Comparison of ENCODE assay signal across 25 cellular contexts in the genomic region with DNA sequence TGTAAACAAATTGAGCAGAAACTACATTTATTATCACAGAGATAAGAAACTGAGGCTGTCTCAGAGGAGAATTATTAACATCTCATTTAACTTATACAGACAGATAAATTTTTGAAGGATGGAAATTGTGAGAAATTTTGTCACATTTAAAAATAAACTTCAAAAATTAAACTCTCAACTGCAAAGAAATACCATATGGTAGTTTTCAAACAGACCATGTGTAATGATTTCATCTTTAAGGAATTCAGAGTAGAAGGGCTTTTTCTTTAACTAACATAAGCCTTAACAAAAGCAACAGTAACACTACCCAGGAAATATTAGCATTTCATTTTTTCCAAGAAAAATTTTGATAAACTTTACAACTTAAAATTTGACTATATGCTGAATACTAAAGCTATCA. TPM values are rescaled to one million over a fixed set of nuclear protein-coding genes. Genes with fewer than 3 reads are reported as not detected.
A peak's percentile ranks its signal among the peaks of the same experiment; 100 is the strongest.
DNase-seq lines count a peak whose midpoint lies in the region; ATAC-seq, FAIRE-seq and TF ChIP-seq lines count a peak whose summit lies in the region.
"Had no signal": no experiment of that assay in that cellular context is flagged by ENCODE, and none has a peak within 500 bp of the region (broad histone marks: within the 10 kb centered on the region; RNA-seq: fewer than 3 reads in every experiment).

No MANE protein-coding gene starts in this region.

- H3K36me3 Mint-ChIP-seq in mesothelial cell of epicardium: peaks cover 15% of the 10 kb centered on the region

- peak overlapping the region; percentile 71 for H3K27ac Mint-ChIP-seq in mesothelial cell of epicardium
- H3K27ac Mint-ChIP-seq: activated CD8-positive, alpha-beta memory T cell treated with anti-CD3 and anti-CD28 coated beads, Interleukin-2, amount 10 ng/mL, durations not matched to agents 7 days and 5 days; activated naive CD8-positive, alpha-beta T cell treated with anti-CD3 and anti-CD28 coated beads, Interleukin-2, amount 10 ng/mL, durations not matched to agents 7 days and 5 days; activated T-helper 2 cell treated with anti-CD3 and anti-CD28 coated beads, Interferon-gamma antibody, Interleukin-2, Interleukin-4, amounts not matched to agents 10 μg/mL and 5 μg/mL and 100 μg/mL, durations not matched to agents 14 hours and 24 hours and 36 hours had no signal

- H3K36me3 ChIP-seq in vagina: no peaks in the 10 kb centered on the region

- peak; percentile 47 for DNase-seq in AG08396 (ENCODE audit: low spot score)
- peak; percentile 11 for DNase-seq in LHCN-M2 (ENCODE audit: low read depth)
- DNase-seq in mesothelial cell of epicardium (ENCODE audit: low spot score in 2 of 2, unreplicated experiment in 2 of 2): no peak
- DNase-seq in vagina (ENCODE audit: extremely low spot score in 2 of 2): no peak
- no peak for DNase-seq in stimulated activated naive CD4-positive, alpha-beta T cell treated with Interleukin-2 at 50 U/mL for 16 hours (lab: John Stamatoyannopoulos, UW)
- DNase-seq in NCI-H1105 treated with DMSO at 0.1 percent for 48 hours (lab: John Stamatoyannopoulos, UW): no peak
- DNase-seq: activated CD4-positive, alpha-beta T cell treated with anti-CD3 and anti-CD28 coated beads for 4 hours; activated CD8-positive, alpha-beta memory T cell treated with anti-CD3 and anti-CD28 coated beads, Interleukin-2, amount 10 ng/mL, durations not matched to agents 7 days and 5 days; activated naive CD8-positive, alpha-beta T cell treated with anti-CD3 and anti-CD28 coated beads, Interleukin-2, amount 10 ng/mL, durations not matched to agents 7 days and 5 days; dorsolateral prefrontal cortex; midbrain; MM.1S; NCI-H146; NCI-H774; OCI-M1; psoas muscle; Right ventricle myocardium superior; stimulated activated CD4-positive, alpha-beta T cell treated with anti-CD3 and anti-CD28 coated beads, Interleukin-4, amount 100 ng/mL, for 24 hours; upper lobe of left lung had no signal

- no peaks in the 10 kb centered on the region for H3K27me3 ChIP-seq in vagina
- H3K27me3 ChIP-seq: BLaER1 treated with 17β-estradiol and CSF1 and Interleukin-3, amounts not matched to agents 10 nM and 100 nM; cardiac muscle cell; dorsolateral prefrontal cortex; upper lobe of left lung had no signal

- peak; percentile 67 for FAIRE-seq in endometrium (lab: Jason Lieb, UNC)

- H3K9me3 ChIP-seq in vagina: no peaks in the 10 kb centered on the region
- H3K9me3 ChIP-seq: psoas muscle, upper lobe of left lung had no signal

- peaks cover 7% of the 10 kb centered on the region for H3K9me3 Mint-ChIP-seq in mesothelial cell of epicardium

- no peak overlapping the region for H3K4me3 Mint-ChIP-seq in mesothelial cell of epicardium
- H3K4me3 Mint-ChIP-seq: activated CD8-positive, alpha-beta memory T cell treated with anti-CD3 and anti-CD28 coated beads, Interleukin-2, amount 10 ng/mL, durations not matched to agents 7 days and 5 days; activated naive CD8-positive, alpha-beta T cell treated with anti-CD3 and anti-CD28 coated beads, Interleukin-2, amount 10 ng/mL, durations not matched to agents 7 days and 5 days had no signal

- no peaks in the 10 kb centered on the region for H3K4me1 ChIP-seq in vagina
- H3K4me1 ChIP-seq: upper lobe of left lung had no signal

- TF ChIP-seq CTCF in mesothelial cell of epicardium (IDR thresholded peaks at IDR 0.05; ENCODE audit: unreplicated experiment) (no peak), vagina (IDR thresholded peaks at IDR 0.05) (no peak)

- H3K4me1 Mint-ChIP-seq in mesothelial cell of epicardium: peaks cover 25% of the 10 kb centered on the region
- H3K4me1 Mint-ChIP-seq: activated naive CD8-positive, alpha-beta T cell treated with anti-CD3 and anti-CD28 coated beads, Interleukin-2, amount 10 ng/mL, durations not matched to agents 7 days and 5 days had no signal

- no peak for ATAC-seq in HG03460 (IDR thresholded peaks at IDR 0.05; ENCODE audit: unreplicated experiment)
- ATAC-seq: activated CD8-positive, alpha-beta memory T cell treated with anti-CD3 and anti-CD28 coated beads, Interleukin-2, amount 10 ng/mL, durations not matched to agents 7 days and 5 days; left lobe of liver; psoas muscle had no signal

- H3K4me3 ChIP-seq in vagina: no peak overlapping the region
- H3K4me3 ChIP-seq: BLaER1 treated with 17β-estradiol and CSF1 and Interleukin-3, amounts not matched to agents 10 nM and 100 nM; cardiac muscle cell; dorsolateral prefrontal cortex; psoas muscle; upper lobe of left lung had no signal

- intact Hi-C loops in vagina (cut with DNase I): no loop called here

- no peak overlapping the region for H3K27ac ChIP-seq in vagina
- H3K27ac ChIP-seq: BLaER1 treated with 17β-estradiol and CSF1 and Interleukin-3, amounts not matched to agents 10 nM and 100 nM; cardiac muscle cell; dorsolateral prefrontal cortex; psoas muscle; upper lobe of left lung had no signal

- no peaks in the 10 kb centered on the region for H3K27me3 Mint-ChIP-seq in mesothelial cell of epicardium (ENCODE audit: low read depth)
- H3K27me3 Mint-ChIP-seq: activated CD8-positive, alpha-beta memory T cell treated with anti-CD3 and anti-CD28 coated beads, Interleukin-2, amount 10 ng/mL, durations not matched to agents 7 days and 5 days; activated naive CD8-positive, alpha-beta T cell treated with anti-CD3 and anti-CD28 coated beads, Interleukin-2, amount 10 ng/mL, durations not matched to agents 7 days and 5 days had no signal

- no peak for TF ChIP-seq POLR2A in vagina (IDR thresholded peaks at IDR 0.05)

RNA-seq across cellular contexts. Expression of gene NUP37, which starts 26.6 kb away (rescaled TPM):
- 59.6 and 82.7 TPM in 2 replicates for total RNA-seq in LHCN-M2 (2014; rRNA removed)
- polyA plus RNA-seq in LHCN-M2 (2012): 31.0 TPM
- 32.4 to 35.2 TPM (median 33.8 TPM) in 3 replicates for total RNA-seq in mesothelial cell of epicardium
- total RNA-seq in vagina: 22.6 TPM

RNA-seq across cellular contexts. Expression of gene PARPBP, which starts 26.7 kb away (rescaled TPM):
- total RNA-seq in LHCN-M2 (2014; rRNA removed): 30.1 and 31.7 TPM in 2 replicates
- 6.1 TPM for polyA plus RNA-seq in LHCN-M2 (2012)
- 13.7 to 15.3 TPM (median 15.0 TPM) in 3 replicates for total RNA-seq in mesothelial cell of epicardium
- 3.7 TPM for total RNA-seq in vagina

RNA-seq across cellular contexts. Expression of gene WASHC3, which starts 31.5 kb away (rescaled TPM):
- total RNA-seq in LHCN-M2 (2014; rRNA removed) (67.2 and 96.4 TPM in 2 replicates), mesothelial cell of epicardium (27.9 to 28.8 TPM (median 28.5 TPM) in 3 replicates), vagina (49.4 TPM)
- polyA plus RNA-seq in LHCN-M2 (2012): 66.6 TPM

Comparison
In these comparisons a context has a peak if more than half of its experiments do, and no peak if none do; other contexts are left out.
1. DNase-seq: peak in AG08396 (single experiment) and LHCN-M2 (single experiment); none in mesothelial cell of epicardium (0 of 2), vagina (0 of 2), stimulated activated naive CD4-positive, alpha-beta T cell treated with Interleukin-2 at 50 U/mL for 16 hours (single experiment) and NCI-H1105 treated with DMSO at 0.1 percent for 48 hours (single experiment).